15 cellular contexts compared by ENCODE assay signal in the genomic region with DNA sequence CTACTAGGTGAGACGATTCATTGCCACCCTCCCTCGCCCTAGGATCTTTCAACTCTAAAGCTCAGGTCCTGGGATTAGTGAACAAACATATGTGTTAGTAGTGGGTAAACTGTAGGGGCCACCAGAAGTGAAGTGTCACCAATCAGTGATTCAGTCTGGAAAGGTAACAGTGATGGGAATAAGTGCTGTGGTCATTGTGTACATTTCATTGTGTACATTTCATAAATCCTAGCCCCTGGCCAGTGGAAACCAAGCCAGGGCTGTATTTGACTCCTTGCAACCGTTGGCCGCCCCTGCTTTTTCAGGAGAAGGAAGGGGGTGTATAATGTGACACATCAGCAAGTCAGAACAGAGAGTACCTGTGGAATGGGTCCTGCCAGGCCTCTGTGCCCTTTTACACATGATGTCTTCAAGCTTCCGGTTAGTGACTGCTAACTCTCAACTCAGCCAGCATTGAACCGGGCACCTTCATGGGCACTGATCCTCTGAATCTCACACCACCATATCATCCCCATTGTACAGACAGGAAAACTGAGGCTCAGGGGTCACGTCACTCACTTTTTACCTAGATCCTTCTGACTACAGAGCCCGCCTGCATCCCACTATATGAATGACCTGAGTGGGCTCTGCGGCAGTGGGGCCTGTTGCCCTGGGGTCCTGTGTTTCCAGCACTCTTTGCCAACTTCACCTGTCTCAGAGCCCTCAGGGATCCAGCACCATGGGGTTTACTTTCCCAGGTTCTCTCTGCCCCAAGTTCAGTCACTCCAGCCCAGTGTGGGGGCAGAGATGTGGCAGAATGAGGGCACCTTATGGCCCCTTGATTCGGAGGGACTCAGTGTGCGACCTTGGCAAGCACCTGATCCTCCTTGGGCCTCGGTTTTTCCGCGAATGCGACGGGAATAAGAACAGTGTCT. TPM values are rescaled to one million over a fixed set of nuclear protein-coding genes. Genes with fewer than 3 reads are reported as not detected.
A peak's percentile ranks its signal among the peaks of the same experiment; 100 is the strongest.
DNase-seq lines count a peak whose midpoint lies in the region; ATAC-seq, FAIRE-seq and TF ChIP-seq lines count a peak whose summit lies in the region.
"Had no signal": no experiment of that assay in that cellular context is flagged by ENCODE, and none has a peak within 500 bp of the region (broad histone marks: within the 10 kb centered on the region; RNA-seq: fewer than 3 reads in every experiment).

No MANE protein-coding gene starts in this region.

- no peak overlapping the region for H3K4ac ChIP-seq in neuronal stem cell (ENCODE audit: low read length)

- DNase-seq in HL-60 (ENCODE audit: low read depth in 1 of 2, low spot score in 1 of 2), result no peak
- peak; percentile 12 for DNase-seq in bronchial epithelial cell (ENCODE audit: low read depth)
- DNase-seq in neuronal stem cell (ENCODE audit: low spot score), result no peak
- DNase-seq in esophagus muscularis mucosa (ENCODE audit: extremely low spot score), result no peak
- DNase-seq in DMS79 (lab: John Stamatoyannopoulos, UW), result no peak
- no peak for DNase-seq in left cardiac atrium
- DNase-seq: ACHN, EL, NCI-H187 treated with DMSO at 0.1 percent for 48 hours, NCI-H226 had no signal

- H3K4me1 ChIP-seq in neuronal stem cell (ENCODE audit: control insufficient read depth in 2 of 2, insufficient read depth in 1 of 2, low read depth in 1 of 2, low read length in 2 of 2) (peaks cover 6 to 11% of the 10 kb centered on the region in 2 donors), esophagus muscularis mucosa (no peaks in the 10 kb centered on the region)
- H3K4me1 ChIP-seq: SJSA1 had no signal

- H3K4me2 ChIP-seq in neuronal stem cell (ENCODE audit: insufficient read depth, low read length, poor library complexity, severe bottlenecking), result no peak overlapping the region
- H3K4me2 ChIP-seq: GM23338 had no signal

- TF ChIP-seq CTCF in C4-2B (conservative IDR thresholded peaks at IDR 0.05) (no peak), HL-60 (IDR thresholded peaks at IDR 0.05; ENCODE audit: insufficient read depth, low read length) (no peak), bronchial epithelial cell (IDR thresholded peaks at IDR 0.05; ENCODE audit: insufficient read depth, low read length, severe bottlenecking) (no peak), esophagus muscularis mucosa (IDR thresholded peaks at IDR 0.05) (no peak)

- peak overlapping the region; percentile 44 for H2AK5ac ChIP-seq in neuronal stem cell (ENCODE audit: low read depth, low read length)

- no peak overlapping the region for H3K9ac ChIP-seq in neuronal stem cell (ENCODE audit: low read depth, low read length, poor library complexity)

- no peak overlapping the region for H3K18ac ChIP-seq in neuronal stem cell (ENCODE audit: low read length)

- TF ChIP-seq EP300 in esophagus muscularis mucosa (IDR thresholded peaks at IDR 0.05), result no peak

- ATAC-seq in left cardiac atrium, result no peak
- ATAC-seq: GM23338 had no signal

- H3K27ac ChIP-seq in C4-2B, result peak overlapping the region; percentile 52
- H3K27ac ChIP-seq in HL-60 (replicated peaks), result peak overlapping the region; percentile 92
- H3K27ac ChIP-seq in neuronal stem cell (replicated peaks; ENCODE audit: low read length), result no peak overlapping the region
- no peak overlapping the region for H3K27ac ChIP-seq in esophagus muscularis mucosa (replicated peaks in 1 of 4)
- H3K27ac ChIP-seq: SJSA1 had no signal

- no peak for FAIRE-seq in bronchial epithelial cell (lab: Jason Lieb, UNC)
- FAIRE-seq: GM12878 had no signal

- intact Hi-C loops in esophagus muscularis mucosa (cut with DNase I) (no loop called here), left cardiac atrium (cut with DNase I) (no loop called here)

- H3K4me3 ChIP-seq in HL-60 (replicated peaks; ENCODE audit: insufficient read depth, low read length), result no peak overlapping the region
- no peak overlapping the region for H3K4me3 ChIP-seq in bronchial epithelial cell (ENCODE audit: low read depth, low read length)
- no peak overlapping the region for H3K4me3 ChIP-seq in neuronal stem cell (ENCODE audit: low read length in 2 of 2)
- no peak overlapping the region for H3K4me3 ChIP-seq in esophagus muscularis mucosa
- H3K4me3 ChIP-seq: GM12878, GM23338, SJSA1 had no signal

- peaks cover 1 to 5% of the 10 kb centered on the region in 2 donors for H3K9me3 ChIP-seq in neuronal stem cell (replicated peaks in 1 of 2; ENCODE audit: control insufficient read depth in 2 of 2, insufficient read depth in 1 of 2, low read depth in 1 of 2, low read length in 2 of 2)
- peaks cover 0 to 4% (median 2%) of the 10 kb centered on the region in 4 donors for H3K9me3 ChIP-seq in esophagus muscularis mucosa
- H3K9me3 ChIP-seq: Caco-2, SJSA1 had no signal

- H2AFZ ChIP-seq in neuronal stem cell (ENCODE audit: low read length), result peak overlapping the region; percentile 87

- WGBS in neuronal stem cell (ENCODE audit: extremely low coverage in 2 of 2, insufficient read length in 2 of 2, insufficient replicate concordance in 1 of 2), 2 donors, result no CpG with 5 or more reads among the region's 16 CpGs
- 92% methylated on average over 16 of the region's 16 CpGs for WGBS in esophagus muscularis mucosa

- H2BK12ac ChIP-seq in neuronal stem cell (ENCODE audit: low read length), result no peak overlapping the region

- no peak overlapping the region for H2BK120ac ChIP-seq in neuronal stem cell (ENCODE audit: low read depth, low read length)

- no peak overlapping the region for H4K8ac ChIP-seq in neuronal stem cell (ENCODE audit: low read depth, low read length)

- H3K36me3 ChIP-seq in bronchial epithelial cell (ENCODE audit: control insufficient read depth, insufficient read depth, low read length), result no peaks in the 10 kb centered on the region
- no peaks in the 10 kb centered on the region for H3K36me3 ChIP-seq in neuronal stem cell (replicated peaks in 1 of 2; ENCODE audit: control insufficient read depth in 2 of 2, insufficient read depth in 2 of 2, low read length in 2 of 2)
- H3K36me3 ChIP-seq in esophagus muscularis mucosa, result no peaks in the 10 kb centered on the region
- H3K36me3 ChIP-seq: SJSA1 had no signal

- H3K79me1 ChIP-seq in neuronal stem cell (ENCODE audit: low read depth, low read length), result no peaks in the 10 kb centered on the region

- no peak overlapping the region for H3K23ac ChIP-seq in neuronal stem cell (ENCODE audit: low read depth, low read length, poor library complexity)

- H2BK5ac ChIP-seq in neuronal stem cell (ENCODE audit: low read length), result no peak overlapping the region

- H4K91ac ChIP-seq in neuronal stem cell (ENCODE audit: low read depth, low read length, poor library complexity), result no peak overlapping the region

- no peak overlapping the region for H3K14ac ChIP-seq in neuronal stem cell (ENCODE audit: low read length)

- no peaks in the 10 kb centered on the region for H3K27me3 ChIP-seq in HL-60 (ENCODE audit: insufficient read depth, poor library complexity, severe bottlenecking)
- H3K27me3 ChIP-seq in bronchial epithelial cell (ENCODE audit: control insufficient read depth, insufficient read depth, low read length), result peaks cover 2% of the 10 kb centered on the region
- no peaks in the 10 kb centered on the region for H3K27me3 ChIP-seq in neuronal stem cell (ENCODE audit: control insufficient read depth in 3 of 3, insufficient read depth in 3 of 3, low read depth in 1 of 3, low read length in 3 of 3)
- H3K27me3 ChIP-seq in esophagus muscularis mucosa, result peaks cover 0 to 10% (median 0%) of the 10 kb centered on the region in 4 donors
- H3K27me3 ChIP-seq: SJSA1 had no signal

- TF ChIP-seq POLR2A in esophagus muscularis mucosa (IDR thresholded peaks at IDR 0.05; ENCODE audit: low read depth), result no peak

- no peak overlapping the region for H2BK15ac ChIP-seq in neuronal stem cell (ENCODE audit: low read length)

RNA-seq across cellular contexts. Expression of gene BOD1, which starts 46.7 kb away (rescaled TPM):
- 91.4 and 106 TPM in 2 replicates for total RNA-seq in bronchial epithelial cell
- polyA plus RNA-seq in neuronal stem cell (2013, experiment 1 of 2), result 171 TPM
- polyA plus RNA-seq in neuronal stem cell (2013, experiment 2 of 2), result 171 TPM
- total RNA-seq in esophagus muscularis mucosa, result 10 to 100 TPM; 43.9 to 58.3 (median 48.3) TPM
- total RNA-seq in left cardiac atrium, result 10 to 100 TPM; 43.4 to 45.6 TPM

Comparison
In these comparisons a context has a peak if more than half of its experiments do, and no peak if none do; other contexts are left out.
1. H3K27ac ChIP-seq: peak in C4-2B (single experiment) and HL-60 (single experiment); none in neuronal stem cell (single experiment) and esophagus muscularis mucosa (0 of 4).